ENCODE assay signal across 9 cellular contexts in genomic region chr1:41811978-41812852, GRCh38.
DNase-seq lines count a peak whose midpoint lies in the region; ATAC-seq, FAIRE-seq and TF ChIP-seq lines count a peak whose summit lies in the region.
"Had no signal": no experiment of that assay in that cellular context is flagged by ENCODE, and none has a peak within 500 bp of the region (broad histone marks: within the 10 kb centered on the region; RNA-seq: fewer than 3 reads in every experiment).

No MANE protein-coding gene starts in this region.

- no peak overlapping the region for H3K4me3 Mint-ChIP-seq in T-helper 17 cell

- no peak overlapping the region for H3K27ac ChIP-seq in kidney (ENCODE audit: low read depth in 2 of 2, low read length in 2 of 2)

- no peaks in the 10 kb centered on the region for H3K27me3 Mint-ChIP-seq in T-helper 17 cell

- peak; percentile 82 for ATAC-seq in T-helper 17 cell
- ATAC-seq in HG03520 (IDR thresholded peaks at IDR 0.05; ENCODE audit: unreplicated experiment) = no peak

- no peak overlapping the region for H3K9ac ChIP-seq in kidney (ENCODE audit: low read length in 2 of 2)

- peak; percentile 52 for TF ChIP-seq CTCF in kidney (IDR thresholded peaks at IDR 0.05; ENCODE audit: borderline replicate concordance, extremely low read depth, insufficient read depth)

- peaks cover 29% of the 10 kb centered on the region for H3K4me1 Mint-ChIP-seq in T-helper 17 cell

- no peaks in the 10 kb centered on the region for H3K4me1 ChIP-seq in kidney (ENCODE audit: control insufficient read depth in 1 of 2, insufficient read depth in 1 of 2, low read depth in 1 of 2, low read length in 2 of 2)

- no peak overlapping the region for H3K4me3 ChIP-seq in kidney (ENCODE audit: low read length in 2 of 2)

- peaks cover 2% of the 10 kb centered on the region for H3K36me3 Mint-ChIP-seq in T-helper 17 cell (ENCODE audit: low read depth)

- H3K27ac Mint-ChIP-seq in T-helper 17 cell = peak overlapping the region; percentile 54

- intact Hi-C loops in kidney (cut with DNase I) = no loop called here

- H3K9me3 ChIP-seq in T-helper 17 cell (ENCODE audit: control insufficient read depth, low read length, poor library complexity, severe bottlenecking) (no peaks in the 10 kb centered on the region), kidney (ENCODE audit: control insufficient read depth in 1 of 2, low read length in 2 of 2) (no peaks in the 10 kb centered on the region)

- no peak for TF ChIP-seq POLR2A in GM12892 (IDR thresholded peaks at IDR 0.05; ENCODE audit: low read depth, low read length)

- DNase-seq in A172 (ENCODE audit: low spot score) = peak; percentile 81
- DNase-seq in GM12892 (ENCODE audit: insufficient read length) = peak; percentile 37
- DNase-seq in NCI-H2081 treated with DMSO at 0.1 percent for 48 hours (lab: John Stamatoyannopoulos, UW) = peak; percentile 68
- DNase-seq in T-helper 17 cell = peak in 1 of 3 donors; percentile 47
- DNase-seq in T47D (ENCODE audit: low read depth in 1 of 2, low spot score in 1 of 2) = peak; percentile 38 to 85
- no peak for DNase-seq in kidney
- peak in 2 of 3 donors; percentile 48 to 65 for DNase-seq in stimulated activated CD4-positive, alpha-beta T cell treated with anti-CD3 and anti-CD28 coated beads, TNF-alpha, amount 100 ng/mL, for 48 hours (ENCODE audit: low read depth in 3 of 3)

- FAIRE-seq in GM12892 (lab: Jason Lieb, UNC) = peak; percentile 51
- FAIRE-seq in kidney (lab: Jason Lieb, UNC) = no peak
- FAIRE-seq: endometrium had no signal

- H3K36me3 ChIP-seq in kidney (ENCODE audit: control insufficient read depth in 1 of 2, insufficient read depth in 2 of 2, low read length in 2 of 2) = no peaks in the 10 kb centered on the region

- in situ Hi-C loops in T47D (cut with HindIII; ENCODE audit: low pct_unique_long_range_greater_than_20kb, low sequenced_read_pairs) = no loop called here
